In genomic region chr17:16417399-16417798, GRCh38 we compare ENCODE assay signal across 14 cellular contexts. TPM values are rescaled to one million over a fixed set of nuclear protein-coding genes. Genes with fewer than 3 reads are reported as not detected.
DNase-seq lines count a peak whose midpoint lies in the region; ATAC-seq and TF ChIP-seq lines count a peak whose summit lies in the region.
"Had no signal": no experiment of that assay in that cellular context is flagged by ENCODE, and none has a peak within 500 bp of the region (broad histone marks: within the 10 kb centered on the region; RNA-seq: fewer than 3 reads in every experiment).

No MANE protein-coding gene starts in this region.

- peak overlapping the region; percentile 72 for H3K4me3 ChIP-seq in left ventricle myocardium inferior
- H3K4me3 ChIP-seq in mucosa of descending colon = no peak overlapping the region
- no peak overlapping the region for H3K4me3 ChIP-seq in testis

- no peaks in the 10 kb centered on the region for H3K27me3 Mint-ChIP-seq in naive thymus-derived CD8-positive, alpha-beta T cell

- intact Hi-C loops in left ventricle myocardium inferior (cut with micrococcal nuclease) (no loop called here), left ventricle myocardium superior (cut with micrococcal nuclease) (no loop called here), mucosa of descending colon (cut with DNase I, micrococcal nuclease) (no loop called here), testis (cut with DNase I; ENCODE audit: low total_unique reads) (no loop called here)

- no peaks in the 10 kb centered on the region for H3K9me3 ChIP-seq in left ventricle myocardium inferior (replicated peaks)
- no peaks in the 10 kb centered on the region for H3K9me3 ChIP-seq in mucosa of descending colon
- H3K9me3 ChIP-seq in testis = no peaks in the 10 kb centered on the region
- H3K9me3 ChIP-seq: BE2C had no signal

- ATAC-seq in left ventricle myocardium superior = no peak
- no peak for ATAC-seq in activated naive CD4-positive, alpha-beta T cell treated with anti-CD3 and anti-CD28 coated beads, Interleukin-2, amount 50 U/mL, for 72 hours
- no peak for ATAC-seq in naive thymus-derived CD8-positive, alpha-beta T cell
- ATAC-seq in mucosa of descending colon = no peak
- ATAC-seq: HCT116, Panc1 had no signal

- H3K27ac Mint-ChIP-seq in activated naive CD4-positive, alpha-beta T cell treated with anti-CD3 and anti-CD28 coated beads, Interleukin-2, amount 50 U/mL, for 72 hours = peak overlapping the region; percentile 97 to 98
- H3K27ac Mint-ChIP-seq in naive thymus-derived CD8-positive, alpha-beta T cell = peak overlapping the region in 8 of 10 donors; percentile 50 to 100 (median 99)

- TF ChIP-seq CTCF in left ventricle myocardium inferior (IDR thresholded peaks at IDR 0.05; ENCODE audit: borderline replicate concordance) (no peak), mucosa of descending colon (IDR thresholded peaks at IDR 0.05) (no peak), testis (IDR thresholded peaks at IDR 0.05) (no peak)

- no peaks in the 10 kb centered on the region for H3K9me3 Mint-ChIP-seq in activated naive CD4-positive, alpha-beta T cell treated with anti-CD3 and anti-CD28 coated beads, Interleukin-2, amount 50 U/mL, for 72 hours
- H3K9me3 Mint-ChIP-seq in naive thymus-derived CD8-positive, alpha-beta T cell = no peaks in the 10 kb centered on the region

- H3K27me3 ChIP-seq in left ventricle myocardium inferior (ENCODE audit: low read depth) = no peaks in the 10 kb centered on the region
- no peaks in the 10 kb centered on the region for H3K27me3 ChIP-seq in testis
- H3K27me3 ChIP-seq: BE2C had no signal

- peaks cover 13 to 60% (median 59%) of the 10 kb centered on the region in 4 donors for H3K4me1 Mint-ChIP-seq in naive thymus-derived CD8-positive, alpha-beta T cell

- H3K4me3 Mint-ChIP-seq in naive thymus-derived CD8-positive, alpha-beta T cell = peak overlapping the region in 9 of 10 donors; percentile 48 to 99 (median 97)

- 85 to 94% methylated on average over 6 to 7 of the region's 7 CpGs for WGBS in testis, 2 donors

- H3K36me3 Mint-ChIP-seq in activated naive CD4-positive, alpha-beta T cell treated with anti-CD3 and anti-CD28 coated beads, Interleukin-2, amount 50 U/mL, for 72 hours = peaks cover 13 to 19% of the 10 kb centered on the region in 2 donors
- H3K36me3 Mint-ChIP-seq in naive thymus-derived CD8-positive, alpha-beta T cell = peaks cover 0 to 48% (median 8%) of the 10 kb centered on the region in 3 donors

- no peak for DNase-seq in left ventricle myocardium inferior
- no peak for DNase-seq in left ventricle myocardium superior
- DNase-seq in activated naive CD4-positive, alpha-beta T cell treated with anti-CD3 and anti-CD28 coated beads, Interleukin-2, amount 50 U/mL, for 72 hours (ENCODE audit: low spot score in 2 of 2) = no peak
- DNase-seq in naive thymus-derived CD8-positive, alpha-beta T cell = no peak
- no peak for DNase-seq in mucosa of descending colon
- no peak for DNase-seq in epidermal melanocyte (ENCODE audit: insufficient read length, low spot score)
- DNase-seq in anterior cingulate cortex (lab: John Stamatoyannopoulos, UW) = no peak
- DNase-seq in testis = no peak
- DNase-seq: NCI-H1048, NCI-H345, T-helper 9 cell had no signal

- TF ChIP-seq POLR2A in testis (IDR thresholded peaks at IDR 0.05) = no peak

- peak overlapping the region; percentile 86 for H3K27ac ChIP-seq in left ventricle myocardium inferior (replicated peaks)
- no peak overlapping the region for H3K27ac ChIP-seq in testis

- peaks cover 44% of the 10 kb centered on the region for H3K4me1 ChIP-seq in left ventricle myocardium inferior
- peaks cover 14% of the 10 kb centered on the region for H3K4me1 ChIP-seq in mucosa of descending colon (ENCODE audit: low read depth)
- peaks cover 5% of the 10 kb centered on the region for H3K4me1 ChIP-seq in testis

- H3K36me3 ChIP-seq in left ventricle myocardium inferior (peaks cover 26% of the 10 kb centered on the region), mucosa of descending colon (ENCODE audit: low read depth) (no peaks in the 10 kb centered on the region), testis (ENCODE audit: low read depth, missing control alignments) (no peaks in the 10 kb centered on the region)
- H3K36me3 ChIP-seq: BE2C had no signal

- POLR2A ChIA-PET in naive thymus-derived CD8-positive, alpha-beta T cell (lab: Charles Lee) = interaction anchor here (0.7 to 4.5 kb wide), 8 partner anchors 10 to 1471 kb away, joined by 3 to 58 read pairs (median 5); partner anchors contain the start of gene UBB

RNA-seq across cellular contexts. Expression of gene TRPV2, which starts 2.0 kb away (rescaled TPM):
- total RNA-seq in left ventricle myocardium inferior = 6.7 TPM
- total RNA-seq in left ventricle myocardium superior = 8.1 TPM
- total RNA-seq in activated naive CD4-positive, alpha-beta T cell treated with anti-CD3 and anti-CD28 coated beads, Interleukin-2, amount 50 U/mL, for 72 hours = 10 to 100 TPM; 29.1 to 42.0 TPM
- 10 to 100 TPM; 60.9 to 65.0 TPM for total RNA-seq in naive thymus-derived CD8-positive, alpha-beta T cell
- 100 to 1,000 TPM in 1 of 3 donors, 10 to 100 TPM in 2; 87.0 to 109 (median 90.6) TPM for polyA plus RNA-seq in naive thymus-derived CD8-positive, alpha-beta T cell
- 10 to 100 TPM in 2 of 3 donors, 1 to 10 TPM in 1; 4.8 to 15.2 (median 13.3) TPM for total RNA-seq in mucosa of descending colon
- total RNA-seq in testis = 1 to 10 TPM; 7.1 to 7.7 TPM
- 7.6 TPM for polyA plus RNA-seq in testis (ENCODE audit: insufficient read depth, low read depth, low replicate concordance)

RNA-seq across cellular contexts. Expression of gene UBB, which starts 36.5 kb away (rescaled TPM):
- total RNA-seq in left ventricle myocardium inferior (1,605 TPM), left ventricle myocardium superior (1,672 TPM), mucosa of descending colon (1,000 to 10,000 TPM; 1,560 to 1,757 (median 1,606) TPM), testis (1,000 to 10,000 TPM; 1,859 to 1,996 TPM)
- total RNA-seq in activated naive CD4-positive, alpha-beta T cell treated with anti-CD3 and anti-CD28 coated beads, Interleukin-2, amount 50 U/mL, for 72 hours = 1,000 to 10,000 TPM; 1,283 to 1,379 TPM
- total RNA-seq in naive thymus-derived CD8-positive, alpha-beta T cell = 100 to 1,000 TPM; 724 to 751 TPM
- polyA plus RNA-seq in naive thymus-derived CD8-positive, alpha-beta T cell = 1,000 to 10,000 TPM; 1,803 to 2,753 (median 2,352) TPM
- 3,514 TPM for polyA plus RNA-seq in testis (ENCODE audit: insufficient read depth, low read depth, low replicate concordance)
